ENCODE assay signal across 10 cellular contexts in the genomic region with DNA sequence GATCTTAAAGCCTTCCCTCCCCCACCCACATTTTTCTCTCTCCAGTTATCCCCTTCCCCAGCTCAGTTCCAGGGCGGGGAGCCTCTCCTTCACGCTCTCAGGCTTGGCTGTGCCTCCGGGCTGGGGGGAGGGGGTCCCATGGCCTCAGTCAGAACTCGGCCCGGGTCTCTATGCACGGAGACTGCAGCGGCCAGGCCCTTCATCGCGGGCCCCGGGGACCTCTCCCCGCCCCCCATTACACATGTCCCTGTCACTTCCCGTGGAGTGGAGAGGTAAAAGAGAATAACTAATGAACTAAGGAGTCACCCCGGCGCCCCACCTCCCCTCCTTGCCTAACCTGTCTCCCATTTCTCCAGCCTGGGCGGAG. TPM values are rescaled to one million over a fixed set of nuclear protein-coding genes. Genes with fewer than 3 reads are reported as not detected.
DNase-seq lines count a peak whose midpoint lies in the region; ATAC-seq and TF ChIP-seq lines count a peak whose summit lies in the region.
"Had no signal": no experiment of that assay in that cellular context is flagged by ENCODE, and none has a peak within 500 bp of the region (broad histone marks: within the 10 kb centered on the region; RNA-seq: fewer than 3 reads in every experiment).

No MANE protein-coding gene starts in this region.

- POLR2A ChIA-PET in activated CD4-positive, alpha-beta T cell treated with anti-CD3 and anti-CD28 coated beads for 36 hours (lab: Charles Lee) = no interaction called here
- POLR2A ChIA-PET in activated CD8-positive, alpha-beta T cell treated with anti-CD3 and anti-CD28 coated beads for 36 hours (lab: Charles Lee) = interaction anchor here (1.0 kb wide), 1 partner anchor 275 kb away, joined by 3 read pairs; no protein-coding TSS in a partner anchor

- H3K27ac ChIP-seq in iPS-20b (ENCODE audit: low read length) = no peak overlapping the region
- H3K27ac ChIP-seq in suprapubic skin = peak overlapping the region; percentile 87

- peaks cover 5% of the 10 kb centered on the region for H3K36me3 Mint-ChIP-seq in activated CD4-positive, alpha-beta T cell treated with anti-CD3 and anti-CD28 coated beads for 36 hours (ENCODE audit: low read depth)
- H3K36me3 Mint-ChIP-seq in activated CD8-positive, alpha-beta T cell treated with anti-CD3 and anti-CD28 coated beads for 36 hours (ENCODE audit: low read depth) = peaks cover 13% of the 10 kb centered on the region

- H3K36me3 ChIP-seq in iPS-20b (ENCODE audit: insufficient read depth, low read depth, low read length) (no peaks in the 10 kb centered on the region), suprapubic skin (no peaks in the 10 kb centered on the region)

- DNase-seq in activated CD4-positive, alpha-beta T cell treated with anti-CD3 and anti-CD28 coated beads for 36 hours = no peak
- no peak for DNase-seq in activated CD4-positive, alpha-beta T cell treated with anti-CD3 and anti-CD28 coated beads, Interleukin-2, amount 50 U/mL, for 1 hour
- no peak for DNase-seq in activated CD8-positive, alpha-beta T cell treated with anti-CD3 and anti-CD28 coated beads for 36 hours
- DNase-seq in suprapubic skin (ENCODE audit: low spot score in 2 of 2) (no peak), NCI-H2107 (lab: John Stamatoyannopoulos, UW) (no peak), SIG-M5 treated with dmso at 0.1 percent for 504 hours (lab: John Stamatoyannopoulos, UW; ENCODE audit: unreplicated experiment) (no peak)
- DNase-seq in activated CD4-positive, CD25-positive, alpha-beta regulatory T cell treated with anti-CD3 and anti-CD28 coated beads, Interleukin-2, amount 50 U/mL, for 72 hours = no peak
- DNase-seq: NCI-H2227 treated with DMSO at 0.1 percent for 48 hours had no signal

- H3K27me3 ChIP-seq in iPS-20b (ENCODE audit: insufficient read depth, low read length) (no peaks in the 10 kb centered on the region), suprapubic skin (no peaks in the 10 kb centered on the region)

- intact Hi-C loops in activated CD4-positive, alpha-beta T cell treated with anti-CD3 and anti-CD28 coated beads for 36 hours (cut with DNase I, micrococcal nuclease) = no loop called here
- intact Hi-C loops in activated CD8-positive, alpha-beta T cell treated with anti-CD3 and anti-CD28 coated beads for 36 hours (cut with micrococcal nuclease) = no loop called here

- H3K4me1 ChIP-seq in iPS-20b (ENCODE audit: insufficient read depth, low read length) (no peaks in the 10 kb centered on the region; the same call in 1 of the 2 replicates), suprapubic skin (peaks cover 32% of the 10 kb centered on the region)

- H3K27me3 Mint-ChIP-seq in activated CD4-positive, alpha-beta T cell treated with anti-CD3 and anti-CD28 coated beads for 36 hours = no peaks in the 10 kb centered on the region
- H3K27me3 Mint-ChIP-seq in activated CD8-positive, alpha-beta T cell treated with anti-CD3 and anti-CD28 coated beads for 36 hours = no peaks in the 10 kb centered on the region

- peak overlapping the region; percentile 27; the same call in 1 of the 2 replicates for H3K9ac ChIP-seq in iPS-20b (ENCODE audit: low read depth, low read length)

- no peaks in the 10 kb centered on the region for H3K9me3 ChIP-seq in iPS-20b (ENCODE audit: insufficient read depth, low read depth, low read length)
- no peaks in the 10 kb centered on the region for H3K9me3 ChIP-seq in suprapubic skin

- 61% methylated on average over 15 of the region's 15 CpGs for WGBS in suprapubic skin

- peak overlapping the region; percentile 31 for H3K27ac Mint-ChIP-seq in activated CD4-positive, alpha-beta T cell treated with anti-CD3 and anti-CD28 coated beads for 36 hours
- H3K27ac Mint-ChIP-seq in activated CD8-positive, alpha-beta T cell treated with anti-CD3 and anti-CD28 coated beads for 36 hours = peak overlapping the region; percentile 77

- no peak for TF ChIP-seq EP300 in suprapubic skin (IDR thresholded peaks at IDR 0.05)

- no peak for TF ChIP-seq POLR2A in suprapubic skin (IDR thresholded peaks at IDR 0.05)

- CTCF ChIA-PET in activated CD4-positive, alpha-beta T cell treated with anti-CD3 and anti-CD28 coated beads for 36 hours (lab: Charles Lee) = interaction anchor here (0.6 kb wide), 2 partner anchors 25 to 981 kb away, joined by 3 read pairs; a partner anchor contains a TSS
- CTCF ChIA-PET in activated CD8-positive, alpha-beta T cell treated with anti-CD3 and anti-CD28 coated beads for 36 hours (lab: Charles Lee) = no interaction called here

- H3K9me3 Mint-ChIP-seq in activated CD4-positive, alpha-beta T cell treated with anti-CD3 and anti-CD28 coated beads for 36 hours (ENCODE audit: low read depth) = no peaks in the 10 kb centered on the region
- H3K9me3 Mint-ChIP-seq in activated CD8-positive, alpha-beta T cell treated with anti-CD3 and anti-CD28 coated beads for 36 hours = no peaks in the 10 kb centered on the region

- peaks cover 12% of the 10 kb centered on the region for H3K4me1 Mint-ChIP-seq in activated CD4-positive, alpha-beta T cell treated with anti-CD3 and anti-CD28 coated beads for 36 hours
- peaks cover 8% of the 10 kb centered on the region for H3K4me1 Mint-ChIP-seq in activated CD8-positive, alpha-beta T cell treated with anti-CD3 and anti-CD28 coated beads for 36 hours (ENCODE audit: low read depth)

- H3K4me3 ChIP-seq in iPS-20b (ENCODE audit: low read length) = peak overlapping the region; percentile 61
- no peak overlapping the region for H3K4me3 ChIP-seq in suprapubic skin

- ATAC-seq in activated CD4-positive, alpha-beta T cell treated with anti-CD3 and anti-CD28 coated beads for 36 hours = no peak
- ATAC-seq in activated CD8-positive, alpha-beta T cell treated with anti-CD3 and anti-CD28 coated beads for 36 hours = no peak
- ATAC-seq: SK-N-SH treated with all-trans-retinoic acid at 6 μM for 48 hours had no signal

- no peak for TF ChIP-seq CTCF in activated CD8-positive, alpha-beta T cell treated with anti-CD3 and anti-CD28 coated beads for 36 hours (IDR thresholded peaks at IDR 0.05)
- no peak for TF ChIP-seq CTCF in suprapubic skin (IDR thresholded peaks at IDR 0.05)

- peak overlapping the region; percentile 86 for H3K4me3 Mint-ChIP-seq in activated CD4-positive, alpha-beta T cell treated with anti-CD3 and anti-CD28 coated beads for 36 hours
- peak overlapping the region; percentile 84 for H3K4me3 Mint-ChIP-seq in activated CD8-positive, alpha-beta T cell treated with anti-CD3 and anti-CD28 coated beads for 36 hours

RNA-seq across cellular contexts. Expression of a gene that starts 0.8 kb away (rescaled TPM):
- total RNA-seq in activated CD4-positive, alpha-beta T cell treated with anti-CD3 and anti-CD28 coated beads for 36 hours = 10 to 100 TPM; 22.3 to 23.0 TPM
- 10 to 100 TPM; 25.9 TPM for total RNA-seq in activated CD8-positive, alpha-beta T cell treated with anti-CD3 and anti-CD28 coated beads for 36 hours
- total RNA-seq in suprapubic skin = 10 to 100 TPM; 20.8 to 47.9 (median 31.1) TPM

RNA-seq across cellular contexts. Expression of a gene that starts 13.0 kb away (rescaled TPM):
- total RNA-seq in activated CD4-positive, alpha-beta T cell treated with anti-CD3 and anti-CD28 coated beads for 36 hours = 1 to 10 TPM; 7.2 to 8.5 TPM
- total RNA-seq in activated CD8-positive, alpha-beta T cell treated with anti-CD3 and anti-CD28 coated beads for 36 hours = 10 to 100 TPM; 10.2 to 11.4 TPM
- 1 to 10 TPM in 2 of 4 donors, under 1 TPM in 1, not detected in 1; 0.30 to 1.6 (median 1.3) TPM for total RNA-seq in suprapubic skin

RNA-seq across cellular contexts. Expression of a gene that starts 15.3 kb away (rescaled TPM):
- total RNA-seq in activated CD4-positive, alpha-beta T cell treated with anti-CD3 and anti-CD28 coated beads for 36 hours = 100 to 1,000 TPM; 174 to 202 TPM
- 100 to 1,000 TPM; 130 to 136 TPM for total RNA-seq in activated CD8-positive, alpha-beta T cell treated with anti-CD3 and anti-CD28 coated beads for 36 hours
- total RNA-seq in suprapubic skin = 100 to 1,000 TPM; 159 to 250 (median 205) TPM

RNA-seq across cellular contexts. Expression of a gene that starts 24.5 kb away (rescaled TPM):
- total RNA-seq in activated CD4-positive, alpha-beta T cell treated with anti-CD3 and anti-CD28 coated beads for 36 hours = 1 to 10 TPM in 1 of 2 experiments, under 1 TPM in 1; 0.49 to 1.3 TPM
- under 1 TPM; 0.54 to 0.87 TPM for total RNA-seq in activated CD8-positive, alpha-beta T cell treated with anti-CD3 and anti-CD28 coated beads for 36 hours
- 10 to 100 TPM in 2 of 4 donors, 1 to 10 TPM in 2; 4.9 to 14.9 (median 9.0) TPM for total RNA-seq in suprapubic skin

RNA-seq across cellular contexts. Expression of a gene that starts 46.1 kb away (rescaled TPM):
- total RNA-seq in activated CD4-positive, alpha-beta T cell treated with anti-CD3 and anti-CD28 coated beads for 36 hours = under 1 TPM; 0.65 to 0.87 TPM
- total RNA-seq in activated CD8-positive, alpha-beta T cell treated with anti-CD3 and anti-CD28 coated beads for 36 hours = 1 to 10 TPM in 1 of 2 experiments, under 1 TPM in 1; 0.90 to 1.1 TPM
- under 1 TPM in 3 of 4 donors, not detected in 1; 0.21 to 0.40 (median 0.29) TPM for total RNA-seq in suprapubic skin
